8 cellular contexts compared by ENCODE assay signal in the genomic region with DNA sequence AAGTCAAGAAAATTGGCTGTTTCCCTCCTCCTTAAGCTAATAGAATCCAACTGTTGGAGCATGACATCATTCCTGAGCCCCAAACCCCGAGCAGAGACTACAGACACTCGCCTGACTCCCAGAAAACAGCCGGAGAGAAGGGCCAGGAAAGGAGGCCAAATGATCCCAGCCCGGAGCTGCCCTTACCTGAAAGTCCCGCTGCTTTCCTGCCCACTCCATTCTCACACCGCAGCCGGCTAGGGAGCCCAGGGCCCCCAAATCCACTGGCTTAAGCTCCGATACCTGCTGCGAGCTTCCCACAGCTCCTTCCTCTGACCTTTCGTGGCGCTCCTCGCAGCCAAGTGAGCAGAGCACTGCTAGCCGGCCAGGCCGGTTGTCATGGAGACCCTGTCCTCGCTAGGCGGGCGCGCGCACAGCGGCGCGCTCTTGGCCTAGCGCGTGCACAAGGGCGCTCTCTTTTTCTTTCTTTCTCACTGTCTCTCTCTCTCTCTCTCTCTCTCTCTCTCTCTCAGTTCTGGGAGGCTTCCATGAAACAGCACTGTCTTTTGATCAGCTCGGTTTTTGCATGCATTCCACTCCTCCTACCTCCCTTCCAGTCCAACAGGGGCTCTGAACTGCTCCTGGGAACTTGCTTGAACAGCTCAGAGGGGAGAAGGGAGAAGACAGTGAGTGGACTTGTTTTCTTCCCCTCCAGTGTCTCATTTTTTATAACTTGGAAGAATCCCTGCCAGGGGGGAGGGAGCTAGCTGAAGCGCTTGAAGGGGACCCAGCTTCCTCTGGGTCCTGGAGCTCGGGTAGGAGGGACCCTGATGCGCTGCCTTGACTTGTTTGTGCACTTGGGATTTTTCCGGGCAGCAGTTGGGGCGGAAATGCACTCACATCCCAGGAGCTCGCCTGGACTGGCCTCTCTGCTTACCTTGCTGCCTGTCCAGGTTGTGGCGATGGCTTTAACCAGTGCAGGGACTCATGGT.
DNase-seq lines count a peak whose midpoint lies in the region; ATAC-seq and TF ChIP-seq lines count a peak whose summit lies in the region.

No MANE protein-coding gene starts in this region.

- H3K27me3 ChIP-seq in SK-N-SH (ENCODE audit: insufficient read depth) (no peaks in the 10 kb centered on the region), endocrine pancreas (ENCODE audit: control insufficient read depth, insufficient read depth, low read length) (no peaks in the 10 kb centered on the region), liver (ENCODE audit: control insufficient read depth in 4 of 4, insufficient read depth in 4 of 4, low read length in 3 of 4) (no peaks in the 10 kb centered on the region)

- H3K4me1 ChIP-seq in SK-N-SH (ENCODE audit: control insufficient read depth in 1 of 2, insufficient read depth in 2 of 2, low read depth in 1 of 2, low read length in 1 of 2) (peaks cover 48 to 51% of the 10 kb centered on the region in 2 experiments), endocrine pancreas (ENCODE audit: control insufficient read depth, insufficient read depth, low read length) (peaks cover 12% of the 10 kb centered on the region), liver (ENCODE audit: control insufficient read depth in 4 of 4, insufficient read depth in 4 of 4, low read length in 3 of 4) (peaks cover 2 to 17% (median 10%) of the 10 kb centered on the region in 4 donors)

- CTCF ChIA-PET in SK-N-SH (lab: Yijun Ruan, JAX), result interaction anchor here (0.9 to 3.3 kb wide), 11 partner anchors 9 to 327 kb away, joined by 3 to 7 read pairs (median 4); a partner anchor contains a TSS

- H3K9ac ChIP-seq in SK-N-SH (peak overlapping the region; percentile 68), endocrine pancreas (ENCODE audit: control insufficient read depth, insufficient read depth, low read length) (peak overlapping the region; percentile 23), liver (ENCODE audit: low read depth in 1 of 2, low read length in 2 of 2) (peak overlapping the region in 1 of 2 donors; percentile 49)

- H3K9me2 ChIP-seq in SK-N-SH, result no peaks in the 10 kb centered on the region

- H3F3A ChIP-seq in SK-N-SH (replicated peaks; ENCODE audit: insufficient read depth), result peaks cover 28% of the 10 kb centered on the region

- H3K36me3 ChIP-seq in SK-N-SH (replicated peaks in 1 of 2; ENCODE audit: control insufficient read depth in 1 of 2, insufficient read depth in 2 of 2, low read length in 1 of 2), result peaks cover 2 to 4% of the 10 kb centered on the region in 2 experiments
- no peaks in the 10 kb centered on the region for H3K36me3 ChIP-seq in endocrine pancreas (ENCODE audit: control insufficient read depth, insufficient read depth, low read length)
- H3K36me3 ChIP-seq in liver (ENCODE audit: control insufficient read depth in 4 of 4, insufficient read depth in 3 of 4, low read depth in 1 of 4, low read length in 3 of 4), result no peaks in the 10 kb centered on the region

- H3K4me3 ChIP-seq in SK-N-SH (ENCODE audit: low read depth in 2 of 2, low read length in 1 of 2), result peak overlapping the region; percentile 53 to 61
- peak overlapping the region; percentile 92 for H3K4me3 ChIP-seq in endocrine pancreas (ENCODE audit: control insufficient read depth, insufficient read depth, low read length)
- peak overlapping the region; percentile 27 to 68 (median 66) for H3K4me3 ChIP-seq in liver (ENCODE audit: low read depth in 1 of 3, low read length in 3 of 3)

- H3K27ac ChIP-seq in C4-2B (peak overlapping the region; percentile 48), SK-N-SH (ENCODE audit: low read depth in 2 of 2, low read length in 1 of 2) (peak overlapping the region; percentile 81 to 91), liver (ENCODE audit: low read depth in 1 of 2, low read length in 2 of 2) (peak overlapping the region; percentile 53 to 58)

- POLR2A ChIA-PET in SK-N-SH (lab: Yijun Ruan, JAX), result interaction anchor here (0.7 to 2.7 kb wide), 6 partner anchors 13 to 128 kb away, joined by 3 to 37 read pairs (median 5); a partner anchor contains a TSS

- H4K20me1 ChIP-seq in SK-N-SH (ENCODE audit: insufficient read depth), result no peaks in the 10 kb centered on the region

- H3K9me3 ChIP-seq in SK-N-SH, result no peaks in the 10 kb centered on the region
- no peaks in the 10 kb centered on the region for H3K9me3 ChIP-seq in endocrine pancreas (ENCODE audit: control insufficient read depth, low read length)
- H3K9me3 ChIP-seq in liver (ENCODE audit: control insufficient read depth in 4 of 4, low read length in 3 of 4), result no peaks in the 10 kb centered on the region

- TF ChIP-seq EP300 in SK-N-SH (IDR thresholded peaks at IDR 0.05; ENCODE audit: borderline replicate concordance in 1 of 2, low read depth in 1 of 2, low read length in 1 of 2), result no peak

- H3K4me2 ChIP-seq in SK-N-SH, result peak overlapping the region; percentile 85

- TF ChIP-seq RAD21 in SK-N-SH (IDR thresholded peaks at IDR 0.05; ENCODE audit: low read length), result 0 out of 2 replicates have a peak, but pooled peaks have one; percentile 18
- TF ChIP-seq RAD21 in liver (IDR thresholded peaks at IDR 0.05), result peak in 1 of 2 donors; percentile 24

- peak; percentile 8 for ATAC-seq in stimulated activated naive CD8-positive, alpha-beta T cell treated with anti-CD3 and anti-CD28 coated beads, Interleukin-15, Interleukin-2, amounts not matched to agents 100 U/mL and 50 U/mL, for 24 hours
- ATAC-seq in GM18907 (IDR thresholded peaks at IDR 0.05; ENCODE audit: unreplicated experiment), result no peak
- ATAC-seq in GM21737 (IDR thresholded peaks at IDR 0.05; ENCODE audit: unreplicated experiment), result no peak

- TF ChIP-seq CTCF in C4-2B (conservative IDR thresholded peaks at IDR 0.05) (no peak), SK-N-SH (IDR thresholded peaks at IDR 0.05) (no peak), liver (IDR thresholded peaks at IDR 0.05; ENCODE audit: low read depth, low read length, missing input control) (no peak)

- DNase-seq in HK-2 (ENCODE audit: unreplicated experiment), result peak; percentile 56
- peak; percentile 86 for DNase-seq in SK-N-SH
- DNase-seq in stimulated activated naive CD8-positive, alpha-beta T cell treated with anti-CD3 and anti-CD28 coated beads, Interleukin-15, Interleukin-2, amounts not matched to agents 100 U/mL and 50 U/mL, for 24 hours, result peak; percentile 18

- peaks cover 65% of the 10 kb centered on the region for H3K79me2 ChIP-seq in SK-N-SH (ENCODE audit: insufficient read depth)

- WGBS in SK-N-SH (ENCODE audit: low lambda C conversion rate), result 33% methylated on average over 28 of the region's 33 CpGs
- 17% methylated on average over 33 of the region's 33 CpGs for WGBS in liver

- H2AFZ ChIP-seq in SK-N-SH (ENCODE audit: low read depth), result 0 out of 2 replicates have a peak overlapping the region, but pooled peaks have one; percentile 12

TF ChIP-seq in SK-N-SH, 30 proteins besides CTCF, POLR2A, EP300 and RAD21 (continues in another document):
- TF ChIP-seq TEAD4 (IDR thresholded peaks at IDR 0.05; ENCODE audit: borderline replicate concordance, insufficient read depth), result no peak
- no peak for TF ChIP-seq EZH2phosphoT487 (IDR thresholded peaks at IDR 0.05; ENCODE audit: borderline replicate concordance, low read depth)
- TF ChIP-seq, protein P1, sequence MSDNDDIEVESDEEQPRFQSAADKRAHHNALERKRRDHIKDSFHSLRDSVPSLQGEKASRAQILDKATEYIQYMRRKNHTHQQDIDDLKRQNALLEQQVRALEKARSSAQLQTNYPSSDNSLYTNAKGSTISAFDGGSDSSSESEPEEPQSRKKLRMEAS (IDR thresholded peaks at IDR 0.05; ENCODE audit: low read depth), result peak; percentile 16; the same call in 1 of the 2 replicates
- peak; percentile 45; the same call in 1 of the 2 replicates for TF ChIP-seq POLR2AphosphoS5 (IDR thresholded peaks at IDR 0.05; ENCODE audit: low read depth, low read length)
- TF ChIP-seq ELF1 (IDR thresholded peaks at IDR 0.05), result no peak
- TF ChIP-seq, protein P2, sequence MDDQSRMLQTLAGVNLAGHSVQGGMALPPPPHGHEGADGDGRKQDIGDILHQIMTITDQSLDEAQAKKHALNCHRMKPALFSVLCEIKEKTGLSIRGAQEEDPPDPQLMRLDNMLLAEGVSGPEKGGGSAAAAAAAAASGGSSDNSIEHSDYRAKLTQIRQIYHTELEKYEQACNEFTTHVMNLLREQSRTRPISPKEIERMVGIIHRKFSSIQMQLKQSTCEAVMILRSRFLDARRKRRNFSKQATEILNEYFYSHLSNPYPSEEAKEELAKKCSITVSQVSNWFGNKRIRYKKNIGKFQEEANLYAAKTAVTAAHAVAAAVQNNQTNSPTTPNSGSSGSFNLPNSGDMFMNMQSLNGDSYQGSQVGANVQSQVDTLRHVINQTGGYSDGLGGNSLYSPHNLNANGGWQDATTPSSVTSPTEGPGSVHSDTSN (IDR thresholded peaks at IDR 0.05), result no peak
- TF ChIP-seq FOSL2 (IDR thresholded peaks at IDR 0.05; ENCODE audit: borderline replicate concordance, low read depth), result no peak
- TF ChIP-seq SMC3 (IDR thresholded peaks at IDR 0.05; ENCODE audit: low read depth, low read length), result no peak

TF ChIP-seq in liver, 16 proteins besides CTCF, POLR2A, EP300 and RAD21:
- TF ChIP-seq JUND (IDR thresholded peaks at IDR 0.05) (no peak), NR2F2 (IDR thresholded peaks at IDR 0.05) (peak; percentile 30), SP1 (IDR thresholded peaks at IDR 0.05) (peak; percentile 43)

Comparison
In these comparisons a context has a peak if more than half of its experiments do, and no peak if none do; other contexts are left out.
1. DNase-seq: peak in every context shown above with its lines; median percentile 86 in SK-N-SH; 56 in HK-2; 18 in stimulated activated naive CD8-positive, alpha-beta T cell treated with anti-CD3 and anti-CD28 coated beads, Interleukin-15, Interleukin-2, amounts not matched to agents 100 U/mL and 50 U/mL, for 24 hours.